ENCODE assay signal across 8 cellular contexts in the genomic region with DNA sequence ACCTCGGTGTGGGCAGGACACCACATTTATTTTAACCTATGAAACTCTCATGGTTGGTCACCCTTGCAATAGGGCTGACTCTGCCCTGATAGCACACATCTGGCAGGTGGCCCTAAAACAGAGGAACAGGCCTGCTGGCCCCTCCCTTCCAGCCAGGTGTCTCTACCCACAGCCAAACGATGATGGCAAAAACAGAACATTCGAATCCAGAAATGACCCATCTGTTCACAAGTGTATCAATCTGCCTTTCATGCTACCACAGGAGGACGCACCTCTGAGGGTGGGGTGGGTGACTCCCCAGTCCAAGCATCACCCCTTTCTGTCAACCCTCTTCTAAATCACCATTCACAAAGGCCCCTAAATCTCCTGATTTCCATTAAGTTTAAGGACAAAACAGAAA.
DNase-seq lines count a peak whose midpoint lies in the region; ATAC-seq lines count a peak whose summit lies in the region.

No MANE protein-coding gene starts in this region.

- H3K9ac ChIP-seq in mucosa of rectum (ENCODE audit: low read depth in 1 of 2, low read length in 2 of 2), result no peak overlapping the region

- no peak overlapping the region for H3K4me3 ChIP-seq in mucosa of rectum (ENCODE audit: low read length in 2 of 2)

- H3K36me3 ChIP-seq in mucosa of rectum (ENCODE audit: control insufficient read depth in 2 of 2, insufficient read depth in 2 of 2, low read length in 2 of 2), result peaks cover 10 to 33% of the 10 kb centered on the region in 2 donors

- peaks cover 50 to 58% of the 10 kb centered on the region in 2 donors for H3K4me1 ChIP-seq in mucosa of rectum (ENCODE audit: control insufficient read depth in 2 of 2, insufficient read depth in 2 of 2, low read length in 2 of 2)

- peak overlapping the region; percentile 4 to 63 for H3K27ac ChIP-seq in mucosa of rectum (ENCODE audit: low read depth in 2 of 2, low read length in 2 of 2)

- DNase-seq in NCI-H774 (lab: John Stamatoyannopoulos, UW), result no peak
- DNase-seq in RKO (ENCODE audit: low spot score), result no peak
- DNase-seq in kidney glomerular epithelial cell (lab: John Stamatoyannopoulos, UW), result no peak
- DNase-seq in cortex of kidney (lab: John Stamatoyannopoulos, UW), result no peak

- ATAC-seq in GM18502 (IDR thresholded peaks at IDR 0.05; ENCODE audit: poor library complexity, unreplicated experiment) (peak; percentile 39), GM21390 (IDR thresholded peaks at IDR 0.05; ENCODE audit: unreplicated experiment) (peak; percentile 52), HG03571 (IDR thresholded peaks at IDR 0.05; ENCODE audit: unreplicated experiment) (peak; percentile 37)

- no peaks in the 10 kb centered on the region for H3K27me3 ChIP-seq in mucosa of rectum (ENCODE audit: control insufficient read depth in 2 of 2, insufficient read depth in 2 of 2, low read length in 2 of 2)

- H3K9me3 ChIP-seq in mucosa of rectum (ENCODE audit: control insufficient read depth in 2 of 2, low read length in 2 of 2), result no peaks in the 10 kb centered on the region
